Comparison of ENCODE assay signal across 1 cellular context in the genomic region with DNA sequence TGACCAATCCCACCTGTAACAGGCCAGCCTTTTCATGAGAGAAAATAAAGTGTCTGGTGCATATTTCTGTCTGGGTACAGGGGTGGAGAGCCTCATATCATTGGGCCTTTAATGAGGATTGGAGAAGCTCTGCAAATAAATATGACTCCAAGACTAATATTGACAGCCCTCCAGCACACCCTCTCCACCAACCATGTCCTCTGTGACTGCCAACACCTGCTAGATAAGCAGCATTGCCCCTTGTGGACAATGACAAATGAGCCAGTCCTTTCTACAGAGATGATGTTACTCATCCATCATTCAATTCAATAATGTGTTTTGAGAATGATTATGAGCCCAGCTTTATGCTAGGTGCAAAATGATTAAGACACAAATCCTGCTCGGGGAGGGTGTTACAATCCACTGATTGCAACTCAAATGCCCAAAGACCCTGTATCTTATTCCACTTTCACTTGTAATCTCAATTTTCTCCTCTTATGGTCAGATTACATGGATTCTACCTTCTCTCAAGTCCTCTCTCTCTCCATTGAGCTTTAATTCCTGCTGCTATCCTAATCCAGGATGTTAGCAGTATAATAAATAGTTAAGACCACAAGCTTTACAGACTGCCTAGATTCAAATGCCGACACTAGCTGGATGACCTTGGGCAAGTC.
TF ChIP-seq lines count a peak whose summit lies in the region.

No MANE protein-coding gene starts in this region.

TF ChIP-seq in HCT116, 20 proteins besides CTCF, POLR2A, EP300 and RAD21 (continued from another document):
- TF ChIP-seq, protein P1, sequence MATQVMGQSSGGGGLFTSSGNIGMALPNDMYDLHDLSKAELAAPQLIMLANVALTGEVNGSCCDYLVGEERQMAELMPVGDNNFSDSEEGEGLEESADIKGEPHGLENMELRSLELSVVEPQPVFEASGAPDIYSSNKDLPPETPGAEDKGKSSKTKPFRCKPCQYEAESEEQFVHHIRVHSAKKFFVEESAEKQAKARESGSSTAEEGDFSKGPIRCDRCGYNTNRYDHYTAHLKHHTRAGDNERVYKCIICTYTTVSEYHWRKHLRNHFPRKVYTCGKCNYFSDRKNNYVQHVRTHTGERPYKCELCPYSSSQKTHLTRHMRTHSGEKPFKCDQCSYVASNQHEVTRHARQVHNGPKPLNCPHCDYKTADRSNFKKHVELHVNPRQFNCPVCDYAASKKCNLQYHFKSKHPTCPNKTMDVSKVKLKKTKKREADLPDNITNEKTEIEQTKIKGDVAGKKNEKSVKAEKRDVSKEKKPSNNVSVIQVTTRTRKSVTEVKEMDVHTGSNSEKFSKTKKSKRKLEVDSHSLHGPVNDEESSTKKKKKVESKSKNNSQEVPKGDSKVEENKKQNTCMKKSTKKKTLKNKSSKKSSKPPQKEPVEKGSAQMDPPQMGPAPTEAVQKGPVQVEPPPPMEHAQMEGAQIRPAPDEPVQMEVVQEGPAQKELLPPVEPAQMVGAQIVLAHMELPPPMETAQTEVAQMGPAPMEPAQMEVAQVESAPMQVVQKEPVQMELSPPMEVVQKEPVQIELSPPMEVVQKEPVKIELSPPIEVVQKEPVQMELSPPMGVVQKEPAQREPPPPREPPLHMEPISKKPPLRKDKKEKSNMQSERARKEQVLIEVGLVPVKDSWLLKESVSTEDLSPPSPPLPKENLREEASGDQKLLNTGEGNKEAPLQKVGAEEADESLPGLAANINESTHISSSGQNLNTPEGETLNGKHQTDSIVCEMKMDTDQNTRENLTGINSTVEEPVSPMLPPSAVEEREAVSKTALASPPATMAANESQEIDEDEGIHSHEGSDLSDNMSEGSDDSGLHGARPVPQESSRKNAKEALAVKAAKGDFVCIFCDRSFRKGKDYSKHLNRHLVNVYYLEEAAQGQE (IDR thresholded peaks at IDR 0.05; ENCODE audit: low read depth): no peak
- no peak for TF ChIP-seq POLR2AphosphoS5 (IDR thresholded peaks at IDR 0.05; ENCODE audit: low read depth, low read length)
- no peak for TF ChIP-seq SIN3A (IDR thresholded peaks at IDR 0.05; ENCODE audit: low read depth)
- no peak for TF ChIP-seq CBX3 (IDR thresholded peaks at IDR 0.05; ENCODE audit: low read depth)
- no peak for TF ChIP-seq YY1 (IDR thresholded peaks at IDR 0.05; ENCODE audit: extremely low read depth, insufficient replicate concordance, low read depth, low read length)
- no peak for TF ChIP-seq SP1 (IDR thresholded peaks at IDR 0.05; ENCODE audit: low read depth)
